ENCODE assay signal across 10 cellular contexts in the genomic region with DNA sequence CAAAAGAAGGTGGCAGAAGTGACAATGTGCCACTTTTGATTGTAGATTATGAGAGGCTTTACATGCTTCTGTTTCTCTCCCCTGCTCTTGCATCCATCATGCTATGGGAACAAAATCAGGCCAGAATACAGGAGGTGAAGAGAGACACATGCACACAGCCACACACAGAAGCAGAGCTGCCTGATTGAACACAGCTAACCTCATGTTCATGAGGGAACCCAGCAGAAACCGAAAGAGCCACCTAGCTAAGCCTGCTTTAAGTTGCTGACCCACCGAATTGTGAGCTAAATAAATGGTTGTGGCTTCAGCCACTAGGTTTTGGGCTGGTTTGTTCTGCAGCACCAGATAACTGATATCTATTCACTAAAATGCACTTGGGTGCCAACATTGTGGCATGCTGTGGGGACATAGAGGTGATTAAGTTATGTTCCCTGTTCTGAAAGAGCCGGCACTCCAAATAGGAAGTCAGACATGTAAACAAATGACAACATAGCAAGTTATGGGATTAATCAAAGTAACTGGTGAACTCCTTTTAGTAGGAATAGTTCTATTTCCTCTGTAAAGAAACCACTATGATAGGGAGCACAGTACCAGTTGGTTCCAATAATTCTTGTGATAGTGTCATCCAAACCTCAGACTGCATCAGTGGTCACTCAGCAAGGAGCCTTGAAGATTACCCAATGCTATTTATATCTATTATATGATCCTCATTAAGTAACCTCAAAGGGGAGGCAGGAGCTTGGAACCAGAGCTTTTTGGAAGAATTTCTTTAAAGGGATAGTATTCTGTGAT.
A peak's percentile ranks its signal among the peaks of the same experiment; 100 is the strongest.
DNase-seq lines count a peak whose midpoint lies in the region; ATAC-seq and TF ChIP-seq lines count a peak whose summit lies in the region.
"Had no signal": no experiment of that assay in that cellular context is flagged by ENCODE, and none has a peak within 500 bp of the region (broad histone marks: within the 10 kb centered on the region; RNA-seq: fewer than 3 reads in every experiment).

No MANE protein-coding gene starts in this region.

- DNase-seq in kidney epithelial cell (ENCODE audit: low read depth) (peak; percentile 54), tibial artery (no peak), prostate gland (ENCODE audit: low spot score) (no peak), NCI-H1694 treated with DMSO at 0.1 percent for 48 hours (lab: John Stamatoyannopoulos, UW) (no peak), MG63 (no peak)
- DNase-seq: heart right ventricle, NCI-H2171 had no signal

- H3K4me1 ChIP-seq in tibial artery (peaks cover 0 to 3% (median 0%) of the 10 kb centered on the region in 4 donors), prostate gland (replicated peaks) (no peaks in the 10 kb centered on the region)

- H3K9me3 ChIP-seq in tibial artery (no peaks in the 10 kb centered on the region), prostate gland (no peaks in the 10 kb centered on the region), MG63 (no peaks in the 10 kb centered on the region)
- H3K9me3 ChIP-seq: heart right ventricle had no signal

- ATAC-seq in GM18498 (IDR thresholded peaks at IDR 0.05; ENCODE audit: unreplicated experiment) (peak; percentile 74), GM21825 (IDR thresholded peaks at IDR 0.05; ENCODE audit: unreplicated experiment) (peak; percentile 68), HG03565 (IDR thresholded peaks at IDR 0.05; ENCODE audit: unreplicated experiment) (peak; percentile 50)

- TF ChIP-seq CTCF in kidney epithelial cell (IDR thresholded peaks at IDR 0.05; ENCODE audit: insufficient read depth, low read length, poor library complexity, severe bottlenecking): no peak
- TF ChIP-seq CTCF in tibial artery (IDR thresholded peaks at IDR 0.05): no peak
- no peak for TF ChIP-seq CTCF in prostate gland (IDR thresholded peaks at IDR 0.05)

- H3K27me3 ChIP-seq in kidney epithelial cell (ENCODE audit: control insufficient read depth, insufficient read depth, low read length): no peaks in the 10 kb centered on the region
- no peaks in the 10 kb centered on the region for H3K27me3 ChIP-seq in tibial artery
- H3K27me3 ChIP-seq in prostate gland (replicated peaks; ENCODE audit: insufficient read depth): no peaks in the 10 kb centered on the region
- H3K27me3 ChIP-seq in MG63: no peaks in the 10 kb centered on the region

- no peak overlapping the region for H3K27ac ChIP-seq in tibial artery
- H3K27ac ChIP-seq in prostate gland: no peak overlapping the region

- TF ChIP-seq POLR2A in prostate gland (IDR thresholded peaks at IDR 0.05): no peak

- intact Hi-C loops in tibial artery (cut with DNase I; ENCODE audit: low total_unique reads) (no loop called here), prostate gland (cut with DNase I) (loop anchor here (10.0 kb wide), 1 partner anchor 177 kb away; no protein-coding TSS in a partner anchor)

- H3K36me3 ChIP-seq in kidney epithelial cell (ENCODE audit: control insufficient read depth, insufficient read depth, low read length) (no peaks in the 10 kb centered on the region), tibial artery (no peaks in the 10 kb centered on the region), prostate gland (no peaks in the 10 kb centered on the region), MG63 (no peaks in the 10 kb centered on the region)
- H3K36me3 ChIP-seq: heart right ventricle had no signal

- 62% methylated on average over 3 of the region's 3 CpGs for WGBS in prostate gland

- no peak overlapping the region for H3K4me3 ChIP-seq in kidney epithelial cell (ENCODE audit: low read depth, low read length)
- no peak overlapping the region for H3K4me3 ChIP-seq in tibial artery
- no peak overlapping the region for H3K4me3 ChIP-seq in prostate gland
- H3K4me3 ChIP-seq in MG63: no peak overlapping the region
- H3K4me3 ChIP-seq: heart right ventricle had no signal
